12 cellular contexts compared by ENCODE assay signal in the genomic region with DNA sequence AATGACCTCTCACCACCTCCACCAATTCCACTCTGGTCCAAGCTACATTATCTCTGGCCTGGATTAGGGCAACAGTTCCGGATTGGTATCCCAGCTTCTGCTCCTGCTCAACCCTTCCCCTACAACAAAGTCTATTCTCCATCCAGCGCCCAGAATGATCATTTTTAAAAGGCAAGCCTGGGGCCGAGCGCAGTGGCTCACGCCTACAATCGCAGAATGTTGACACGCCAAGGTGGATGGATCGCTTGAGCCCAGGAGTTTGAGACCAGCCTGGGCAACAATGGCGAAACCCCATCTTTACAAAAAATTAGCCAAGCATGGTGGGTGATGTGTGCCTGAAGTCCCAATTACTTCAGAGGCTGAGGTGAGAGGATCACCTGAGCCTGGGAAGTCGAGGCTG. TPM values are rescaled to one million over a fixed set of nuclear protein-coding genes. Genes with fewer than 3 reads are reported as not detected.
A peak's percentile ranks its signal among the peaks of the same experiment; 100 is the strongest.
DNase-seq lines count a peak whose midpoint lies in the region; ATAC-seq and TF ChIP-seq lines count a peak whose summit lies in the region.
"Had no signal": no experiment of that assay in that cellular context is flagged by ENCODE, and none has a peak within 500 bp of the region (broad histone marks: within the 10 kb centered on the region; RNA-seq: fewer than 3 reads in every experiment).

No MANE protein-coding gene starts in this region.

- H3K36me3 ChIP-seq in CD4-positive, CD25-positive, alpha-beta regulatory T cell (ENCODE audit: control insufficient read depth, insufficient read depth, low read length) = peaks cover 2% of the 10 kb centered on the region
- H3K36me3 ChIP-seq in Loucy (ENCODE audit: insufficient read depth, low read length) (no peaks in the 10 kb centered on the region), colonic mucosa (no peaks in the 10 kb centered on the region), neutrophil (no peaks in the 10 kb centered on the region), heart right ventricle (no peaks in the 10 kb centered on the region)
- H3K36me3 ChIP-seq: left lung had no signal

- H3K9me2 ChIP-seq in Loucy (replicated peaks; ENCODE audit: low read depth, low read length) = no peaks in the 10 kb centered on the region

- H3K27me3 ChIP-seq in CD4-positive, CD25-positive, alpha-beta regulatory T cell (ENCODE audit: control insufficient read depth, insufficient read depth, low read length) = no peaks in the 10 kb centered on the region
- no peaks in the 10 kb centered on the region for H3K27me3 ChIP-seq in Loucy (ENCODE audit: insufficient read depth, low read length, poor library complexity, severe bottlenecking)
- H3K27me3 ChIP-seq in colonic mucosa = no peaks in the 10 kb centered on the region
- no peaks in the 10 kb centered on the region for H3K27me3 ChIP-seq in neutrophil
- no peaks in the 10 kb centered on the region for H3K27me3 ChIP-seq in heart right ventricle
- H3K27me3 ChIP-seq: left lung had no signal

- H3K79me2 ChIP-seq in Loucy (ENCODE audit: insufficient read depth, low read length) = 0 out of 2 replicates have a peak, but pooled peaks cover 5% of the 10 kb centered on the region

- peak overlapping the region in 2 of 3 donors; percentile 87 to 97 for H3K27ac Mint-ChIP-seq in CD4-positive, CD25-positive, alpha-beta regulatory T cell

- WGBS in heart right ventricle, 2 donors = 93 to 96% methylated on average over 10 of the region's 10 CpGs

- H3K36me3 Mint-ChIP-seq in CD4-positive, CD25-positive, alpha-beta regulatory T cell = no peaks in the 10 kb centered on the region

- no peaks in the 10 kb centered on the region for H4K20me1 ChIP-seq in Loucy (ENCODE audit: insufficient read depth, low read length, poor library complexity, severe bottlenecking)

- H2AFZ ChIP-seq in Loucy (ENCODE audit: low read length) = no peak overlapping the region

- H3K9me3 Mint-ChIP-seq in CD4-positive, CD25-positive, alpha-beta regulatory T cell = no peaks in the 10 kb centered on the region

- H3K27ac ChIP-seq in CD4-positive, CD25-positive, alpha-beta regulatory T cell (ENCODE audit: insufficient read depth, low read length, poor library complexity, severe bottlenecking) = no peak overlapping the region
- H3K27ac ChIP-seq in colonic mucosa (peak overlapping the region; percentile 51), neutrophil (peak overlapping the region; percentile 99), heart right ventricle (peak overlapping the region in 4 of 10 donors; percentile 13 to 96 (median 96))

- ATAC-seq in CD4-positive, CD25-positive, alpha-beta regulatory T cell (ENCODE audit: low read depth in 2 of 2) = no peak
- ATAC-seq in GM18873 (IDR thresholded peaks at IDR 0.05; ENCODE audit: low FRiP score, unreplicated experiment) (no peak), GM19324 (IDR thresholded peaks at IDR 0.05; ENCODE audit: low FRiP score, unreplicated experiment) (no peak), heart right ventricle (no peak)
- ATAC-seq: left lung had no signal

- peaks cover 38% of the 10 kb centered on the region for H3K4me1 ChIP-seq in CD4-positive, CD25-positive, alpha-beta regulatory T cell (ENCODE audit: control insufficient read depth, insufficient read depth, low read length, poor library complexity, severe bottlenecking)
- H3K4me1 ChIP-seq in Loucy (ENCODE audit: insufficient read depth, low read length, poor library complexity, severe bottlenecking) (peaks cover 20% of the 10 kb centered on the region), colonic mucosa (no peaks in the 10 kb centered on the region), neutrophil (ENCODE audit: control insufficient read depth in 1 of 2, insufficient read depth in 1 of 2, low read depth in 1 of 2, low read length in 1 of 2) (peaks cover 71 to 72% of the 10 kb centered on the region in 2 experiments), heart right ventricle (peaks cover 0 to 57% (median 25%) of the 10 kb centered on the region in 9 donors)

- peak overlapping the region; percentile 72 to 86 (median 84) for H3K4me3 Mint-ChIP-seq in CD4-positive, CD25-positive, alpha-beta regulatory T cell

- no peak for DNase-seq in CD4-positive, CD25-positive, alpha-beta regulatory T cell
- DNase-seq in colonic mucosa (no peak), NCI-H526 (lab: John Stamatoyannopoulos, UW) (no peak), heart right ventricle (no peak)
- DNase-seq: foreskin melanocyte, H7, left lung, NCI-H2081 treated with DMSO at 0.1 percent for 48 hours had no signal

- no peaks in the 10 kb centered on the region for H3K9me3 ChIP-seq in CD4-positive, CD25-positive, alpha-beta regulatory T cell (ENCODE audit: control insufficient read depth in 2 of 2, low read length in 2 of 2)
- no peaks in the 10 kb centered on the region for H3K9me3 ChIP-seq in Loucy (ENCODE audit: insufficient read depth, low read depth, low read length)
- H3K9me3 ChIP-seq in colonic mucosa = no peaks in the 10 kb centered on the region
- no peaks in the 10 kb centered on the region for H3K9me3 ChIP-seq in neutrophil
- no peaks in the 10 kb centered on the region for H3K9me3 ChIP-seq in heart right ventricle
- H3K9me3 ChIP-seq: left lung had no signal

- H3K4me3 ChIP-seq in CD4-positive, CD25-positive, alpha-beta regulatory T cell (ENCODE audit: low read depth, low read length) = peak overlapping the region; percentile 97
- H3K4me3 ChIP-seq in Loucy (ENCODE audit: low read length, poor library complexity, severe bottlenecking) = no peak overlapping the region
- H3K4me3 ChIP-seq in colonic mucosa = no peak overlapping the region
- peak overlapping the region; percentile 80 to 86 for H3K4me3 ChIP-seq in neutrophil (ENCODE audit: low read depth in 1 of 2, low read length in 1 of 2)
- peak overlapping the region in 3 of 10 donors; percentile 90 to 98 (median 90) for H3K4me3 ChIP-seq in heart right ventricle

- TF ChIP-seq CTCF in Loucy (conservative IDR thresholded peaks at IDR 0.05; ENCODE audit: low read length) = no peak
- no peak for TF ChIP-seq CTCF in colonic mucosa (IDR thresholded peaks at IDR 0.05)
- no peak for TF ChIP-seq CTCF in neutrophil (IDR thresholded peaks at IDR 0.05)
- TF ChIP-seq CTCF in heart right ventricle (IDR thresholded peaks at IDR 0.05) = no peak

- H3K9ac ChIP-seq in Loucy (ENCODE audit: low read depth, low read length, poor library complexity, severe bottlenecking) (no peak overlapping the region), colonic mucosa (ENCODE audit: low read depth in 2 of 2, low read length in 2 of 2) (no peak overlapping the region)

- no peaks in the 10 kb centered on the region; the same call in 1 of the 2 replicates for H3F3A ChIP-seq in Loucy (ENCODE audit: low read depth)

- peak overlapping the region; percentile 99 for H3K4me2 ChIP-seq in Loucy (ENCODE audit: low read depth, low read length, poor library complexity, severe bottlenecking)

- no peaks in the 10 kb centered on the region for H3K27me3 Mint-ChIP-seq in CD4-positive, CD25-positive, alpha-beta regulatory T cell

- peaks cover 18 to 60% (median 44%) of the 10 kb centered on the region in 4 donors for H3K4me1 Mint-ChIP-seq in CD4-positive, CD25-positive, alpha-beta regulatory T cell

- intact Hi-C loops in colonic mucosa (cut with DNase I) = loop anchor here (10.0 kb wide), 1 partner anchor 110 kb away; no protein-coding TSS in a partner anchor
- intact Hi-C loops in heart right ventricle (cut with DNase I) = loop anchor here in 4 of 10 donors (10.0 kb wide), 3 partner anchors 50 to 110 kb away; no protein-coding TSS in a partner anchor

RNA-seq across cellular contexts. Expression of gene LYST, which starts 2.2 kb away (rescaled TPM):
- total RNA-seq in CD4-positive, CD25-positive, alpha-beta regulatory T cell = 32.5 TPM
- 10 to 100 TPM in 1 of 4 donors, 1 to 10 TPM in 3; 8.1 to 10.3 (median 9.2) TPM for polyA plus RNA-seq in CD4-positive, CD25-positive, alpha-beta regulatory T cell
- 10 to 100 TPM; 13.7 to 20.0 TPM for total RNA-seq in colonic mucosa
- 10 to 100 TPM in 8 of 10 donors, 1 to 10 TPM in 2; 6.3 to 13.6 (median 10.7) TPM for total RNA-seq in heart right ventricle
- polyA plus RNA-seq in heart right ventricle = 1 to 10 TPM; 3.3 to 7.2 TPM

Comparison
In these comparisons a context has a peak if more than half of its experiments do, and no peak if none do; other contexts are left out.
1. H3K4me3 ChIP-seq: peak in CD4-positive, CD25-positive, alpha-beta regulatory T cell (single experiment) and neutrophil (2 of 2); none in Loucy (single experiment) and colonic mucosa (single experiment).